In the genomic region with DNA sequence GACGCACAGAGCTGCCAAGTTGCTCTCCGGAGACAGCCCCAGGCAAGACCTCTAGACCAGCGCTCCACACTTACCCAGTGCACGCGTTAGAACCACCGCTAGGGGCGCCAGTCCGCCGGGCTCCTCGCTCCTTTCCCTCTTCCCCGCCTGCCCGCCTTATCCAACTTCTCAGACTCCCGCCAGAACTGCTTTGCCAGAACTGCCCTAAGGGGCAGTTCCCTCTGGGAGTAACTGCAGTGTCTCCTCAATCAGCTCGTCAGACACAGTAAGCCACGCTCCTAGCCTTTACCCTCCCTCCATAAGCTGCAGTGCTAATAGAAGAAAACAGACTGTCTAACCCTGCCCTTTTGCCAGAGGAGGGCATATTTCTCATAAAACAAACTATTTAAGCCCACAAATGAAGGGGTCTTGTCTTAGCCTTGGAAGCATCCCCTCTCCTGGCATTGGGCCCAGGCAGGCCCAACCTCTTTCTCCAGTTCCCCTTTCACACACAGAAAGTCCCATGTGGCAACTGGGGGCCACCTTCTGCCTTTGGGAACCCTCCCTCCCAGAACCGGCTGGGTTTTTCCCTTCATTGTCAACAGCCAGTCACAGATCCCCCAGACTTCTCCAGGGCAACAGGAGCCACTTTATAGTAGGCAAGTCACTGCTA, we compare ENCODE assay signal across 8 cellular contexts. TPM values are rescaled to one million over a fixed set of nuclear protein-coding genes. Genes with fewer than 3 reads are reported as not detected.
DNase-seq lines count a peak whose midpoint lies in the region; ATAC-seq and TF ChIP-seq lines count a peak whose summit lies in the region.

No MANE protein-coding gene starts in this region.

- peak overlapping the region in 1 of 4 donors; percentile 13 for H3K4me3 ChIP-seq in transverse colon

- 2% methylated on average over 16 of the region's 16 CpGs; no CpG with 5 or more reads in 1 of the 2 donors for WGBS in transverse colon (ENCODE audit: low coverage in 1 of 2), 2 donors

- in situ Hi-C loops in transverse colon (cut with MboI; ENCODE audit: low pct_ligation_motif_present in 1 of 4, low pct_unique_long_range_greater_than_20kb in 1 of 4, low sequenced_read_pairs in 3 of 4): loop anchor here in 2 of 4 donors (10.0 kb wide), 2 partner anchors 50 to 60 kb away; no protein-coding TSS in a partner anchor

- TF ChIP-seq POLR2A in transverse colon (IDR thresholded peaks at IDR 0.05): no peak

- H3K27ac Mint-ChIP-seq in activated naive CD8-positive, alpha-beta T cell treated with anti-CD3 and anti-CD28 coated beads, Interleukin-2, amount 10 ng/mL, durations not matched to agents 7 days and 5 days: peak overlapping the region; percentile 66

- no peaks in the 10 kb centered on the region for H3K36me3 Mint-ChIP-seq in activated naive CD8-positive, alpha-beta T cell treated with anti-CD3 and anti-CD28 coated beads, Interleukin-2, amount 10 ng/mL, durations not matched to agents 7 days and 5 days

- peaks cover 6% of the 10 kb centered on the region for H3K27me3 Mint-ChIP-seq in activated naive CD8-positive, alpha-beta T cell treated with anti-CD3 and anti-CD28 coated beads, Interleukin-2, amount 10 ng/mL, durations not matched to agents 7 days and 5 days

- intact Hi-C loops in cardiac septum (cut with DNase I): no loop called here
- intact Hi-C loops in posterior cingulate gyrus (cut with DNase I): loop anchor here (2.0 to 10.0 kb wide), 3 partner anchors 57 to 320 kb away; a partner anchor contains a TSS
- intact Hi-C loops in transverse colon (cut with DNase I; ENCODE audit: low total_unique reads): loop anchor here (5.0 to 10.0 kb wide), 2 partner anchors 58 to 220 kb away; a partner anchor contains a TSS

- H3K9me3 ChIP-seq in transverse colon: no peaks in the 10 kb centered on the region

- no peaks in the 10 kb centered on the region for H3K36me3 ChIP-seq in transverse colon

- peaks cover 72 to 92% (median 83%) of the 10 kb centered on the region in 4 donors for H3K4me1 ChIP-seq in transverse colon

- peak overlapping the region; percentile 71 for H3K4me3 Mint-ChIP-seq in activated naive CD8-positive, alpha-beta T cell treated with anti-CD3 and anti-CD28 coated beads, Interleukin-2, amount 10 ng/mL, durations not matched to agents 7 days and 5 days

- ATAC-seq in GM21825 (IDR thresholded peaks at IDR 0.05; ENCODE audit: unreplicated experiment): peak; percentile 13
- peak; percentile 46 for ATAC-seq in activated naive CD8-positive, alpha-beta T cell treated with anti-CD3 and anti-CD28 coated beads, Interleukin-2, amount 10 ng/mL, durations not matched to agents 7 days and 5 days (ENCODE audit: low read depth)

- POLR2A ChIA-PET in activated naive CD8-positive, alpha-beta T cell treated with anti-CD3 and anti-CD28 coated beads, Interleukin-2, amount 10 ng/mL, durations not matched to agents 7 days and 5 days (lab: Charles Lee): interaction anchor here (1.5 to 4.4 kb wide), 3 partner anchors 53 to 59 kb away, joined by 3 to 28 read pairs (median 7); no protein-coding TSS in a partner anchor

- H3K9me3 Mint-ChIP-seq in activated naive CD8-positive, alpha-beta T cell treated with anti-CD3 and anti-CD28 coated beads, Interleukin-2, amount 10 ng/mL, durations not matched to agents 7 days and 5 days: no peaks in the 10 kb centered on the region

- peaks cover 59% of the 10 kb centered on the region for H3K4me1 Mint-ChIP-seq in activated naive CD8-positive, alpha-beta T cell treated with anti-CD3 and anti-CD28 coated beads, Interleukin-2, amount 10 ng/mL, durations not matched to agents 7 days and 5 days

- no peaks in the 10 kb centered on the region for H3K27me3 ChIP-seq in transverse colon

- TF ChIP-seq CTCF in transverse colon (IDR thresholded peaks at IDR 0.05): peak; percentile 92 to 98 (median 96)

- no peak for TF ChIP-seq EP300 in transverse colon (IDR thresholded peaks at IDR 0.05; ENCODE audit: low read depth)

- DNase-seq in C1 segment of cervical spinal cord (lab: John Stamatoyannopoulos, UW) (peak in 13 of 14 donors; percentile 28 to 88 (median 78)), NCI-H128 (lab: John Stamatoyannopoulos, UW; ENCODE audit: unreplicated experiment) (peak; percentile 67), SW480 (ENCODE audit: low spot score) (peak; percentile 69), cardiac septum (ENCODE audit: low spot score) (peak; percentile 94), posterior cingulate gyrus (peak; percentile 75 to 97 (median 88)), transverse colon (peak; percentile 93)
- DNase-seq in activated naive CD8-positive, alpha-beta T cell treated with anti-CD3 and anti-CD28 coated beads, Interleukin-2, amount 10 ng/mL, durations not matched to agents 7 days and 5 days: peak; percentile 85

- H3K27ac ChIP-seq in transverse colon: peak overlapping the region; percentile 90 to 94 (median 91)

RNA-seq across cellular contexts. Expression of a gene that starts 3.7 kb away (rescaled TPM):
- total RNA-seq in activated naive CD8-positive, alpha-beta T cell treated with anti-CD3 and anti-CD28 coated beads, Interleukin-2, amount 10 ng/mL, durations not matched to agents 7 days and 5 days: 10 to 100 TPM; 20.6 to 24.6 TPM
- total RNA-seq in cardiac septum (1.1 TPM), transverse colon (10 to 100 TPM; 13.3 to 35.4 (median 25.1) TPM)

RNA-seq across cellular contexts. Expression of a gene that starts 55.9 kb away (rescaled TPM):
- 10 to 100 TPM; 59.3 TPM for total RNA-seq in activated naive CD8-positive, alpha-beta T cell treated with anti-CD3 and anti-CD28 coated beads, Interleukin-2, amount 10 ng/mL, durations not matched to agents 7 days and 5 days
- 0.43 TPM for total RNA-seq in cardiac septum
- total RNA-seq in transverse colon: 10 to 100 TPM in 2 of 4 donors, 1 to 10 TPM in 2; 1.4 to 15.3 (median 8.6) TPM
